Comparison of ENCODE assay signal across 1 cellular context in the genomic region with DNA sequence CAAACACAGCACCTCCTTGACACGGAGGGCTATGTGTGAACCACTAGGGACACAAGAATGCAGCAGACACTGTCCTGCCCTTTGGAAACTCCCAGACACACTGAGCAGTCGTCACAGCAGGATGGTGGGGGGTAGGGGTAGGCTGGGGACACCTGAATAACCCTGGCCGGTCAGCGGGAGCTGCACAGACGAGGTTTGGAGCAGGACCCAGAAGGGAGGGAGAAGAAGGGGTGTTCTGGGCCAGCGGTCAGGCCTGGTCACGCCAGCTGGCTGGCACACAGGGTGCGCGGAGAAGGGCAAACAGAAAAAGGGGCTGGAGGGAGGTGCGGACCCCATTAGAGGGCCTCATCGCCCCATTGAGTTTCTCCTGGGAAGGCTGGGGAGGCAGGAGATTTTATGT.
TF ChIP-seq lines count a peak whose summit lies in the region.

No MANE protein-coding gene starts in this region.

TF ChIP-seq in IMR-90, 13 proteins besides CTCF, POLR2A, EP300 and RAD21 (continued from another document):
- TF ChIP-seq MAZ (IDR thresholded peaks at IDR 0.05; ENCODE audit: borderline replicate concordance, low read depth, low read length) (no peak), SMC3 (IDR thresholded peaks at IDR 0.05; ENCODE audit: low read depth, low read length) (no peak), NFE2L2 (IDR thresholded peaks at IDR 0.05; ENCODE audit: low read depth, low read length) (no peak), MAFK (IDR thresholded peaks at IDR 0.05; ENCODE audit: low read depth, low read length) (no peak), FOS (IDR thresholded peaks at IDR 0.05; ENCODE audit: low read depth, low read length) (no peak), CEBPB (IDR thresholded peaks at IDR 0.05; ENCODE audit: low read depth, low read length) (no peak), RFX5 (IDR thresholded peaks at IDR 0.05; ENCODE audit: low read depth, low read length) (no peak), BHLHE40 (IDR thresholded peaks at IDR 0.05; ENCODE audit: low read depth, low read length) (no peak), MXI1 (IDR thresholded peaks at IDR 0.05; ENCODE audit: borderline replicate concordance, low read depth, low read length) (no peak), CHD1 (IDR thresholded peaks at IDR 0.05; ENCODE audit: low read depth, low read length) (no peak)
- TF ChIP-seq, protein P1, sequence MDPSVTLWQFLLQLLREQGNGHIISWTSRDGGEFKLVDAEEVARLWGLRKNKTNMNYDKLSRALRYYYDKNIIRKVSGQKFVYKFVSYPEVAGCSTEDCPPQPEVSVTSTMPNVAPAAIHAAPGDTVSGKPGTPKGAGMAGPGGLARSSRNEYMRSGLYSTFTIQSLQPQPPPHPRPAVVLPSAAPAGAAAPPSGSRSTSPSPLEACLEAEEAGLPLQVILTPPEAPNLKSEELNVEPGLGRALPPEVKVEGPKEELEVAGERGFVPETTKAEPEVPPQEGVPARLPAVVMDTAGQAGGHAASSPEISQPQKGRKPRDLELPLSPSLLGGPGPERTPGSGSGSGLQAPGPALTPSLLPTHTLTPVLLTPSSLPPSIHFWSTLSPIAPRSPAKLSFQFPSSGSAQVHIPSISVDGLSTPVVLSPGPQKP (IDR thresholded peaks at IDR 0.05; ENCODE audit: borderline replicate concordance, low read depth, low read length): no peak
- TF ChIP-seq, protein P2, sequence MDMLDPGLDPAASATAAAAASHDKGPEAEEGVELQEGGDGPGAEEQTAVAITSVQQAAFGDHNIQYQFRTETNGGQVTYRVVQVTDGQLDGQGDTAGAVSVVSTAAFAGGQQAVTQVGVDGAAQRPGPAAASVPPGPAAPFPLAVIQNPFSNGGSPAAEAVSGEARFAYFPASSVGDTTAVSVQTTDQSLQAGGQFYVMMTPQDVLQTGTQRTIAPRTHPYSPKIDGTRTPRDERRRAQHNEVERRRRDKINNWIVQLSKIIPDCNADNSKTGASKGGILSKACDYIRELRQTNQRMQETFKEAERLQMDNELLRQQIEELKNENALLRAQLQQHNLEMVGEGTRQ (IDR thresholded peaks at IDR 0.05; ENCODE audit: low read depth, low read length): no peak
